In the genomic region with DNA sequence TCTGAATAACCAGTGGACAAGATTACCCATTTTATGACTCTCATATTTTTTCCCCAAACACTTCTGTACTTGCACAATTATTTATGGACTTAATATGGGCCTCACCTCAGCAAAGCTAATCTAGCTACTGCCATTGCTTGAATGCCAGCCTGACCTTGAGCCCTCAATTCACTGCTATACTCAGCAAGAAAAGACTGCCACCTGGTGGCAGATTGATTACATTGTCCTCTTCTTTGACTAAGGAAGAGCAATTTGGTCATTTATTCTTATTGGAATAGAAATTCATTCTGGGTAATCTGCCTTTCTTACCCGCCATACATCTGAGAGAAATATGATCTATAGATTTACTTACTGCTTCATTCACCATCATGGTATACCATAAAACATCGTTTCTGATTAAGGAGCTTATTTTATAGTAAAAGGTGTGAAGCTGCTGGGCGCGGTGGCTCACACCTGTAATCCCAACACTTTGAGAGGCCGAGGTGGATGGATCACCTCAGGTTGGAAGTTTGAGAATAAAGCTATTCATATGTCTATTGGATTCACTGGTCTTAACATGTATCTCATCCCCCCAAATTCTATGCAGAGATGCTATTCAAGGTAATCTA, we compare ENCODE assay signal across 8 cellular contexts. TPM values are rescaled to one million over a fixed set of nuclear protein-coding genes. Genes with fewer than 3 reads are reported as not detected.
DNase-seq lines count a peak whose midpoint lies in the region; ATAC-seq and TF ChIP-seq lines count a peak whose summit lies in the region.

No MANE protein-coding gene starts in this region.

- no peaks in the 10 kb centered on the region for H3K9me3 Mint-ChIP-seq in activated B cell treated with CpG ODN at 0.5 μM for 24 hours

- intact Hi-C loops in activated B cell treated with CpG ODN at 0.5 μM for 24 hours (cut with micrococcal nuclease): loop anchor here (1.0 to 5.0 kb wide), 5 partner anchors 13 to 135 kb away; no protein-coding TSS in a partner anchor
- intact Hi-C loops in colonic mucosa (cut with DNase I): loop anchor here (2.0 kb wide), 2 partner anchors 25 to 135 kb away; no protein-coding TSS in a partner anchor

- CTCF ChIA-PET in activated B cell treated with CpG ODN at 0.5 μM for 24 hours (lab: Charles Lee): interaction anchor here (0.7 to 3.8 kb wide), 43 partner anchors 9 to 245 kb away, joined by 3 to 251 read pairs (median 5); a partner anchor contains a TSS

- H3K4me1 ChIP-seq in colonic mucosa (no peaks in the 10 kb centered on the region), liver (ENCODE audit: control insufficient read depth in 4 of 4, insufficient read depth in 4 of 4, low read length in 3 of 4) (peaks cover 0 to 3% (median 0%) of the 10 kb centered on the region in 4 donors)

- POLR2A ChIA-PET in activated B cell treated with CpG ODN at 0.5 μM for 24 hours (lab: Charles Lee): interaction anchor here (0.7 to 3.8 kb wide), 13 partner anchors 13 to 135 kb away, joined by 3 to 94 read pairs (median 8); a partner anchor contains a TSS

- H3K9me3 ChIP-seq in colonic mucosa (no peaks in the 10 kb centered on the region), liver (ENCODE audit: control insufficient read depth in 4 of 4, low read length in 3 of 4) (no peaks in the 10 kb centered on the region)

- ATAC-seq in GM18519 (IDR thresholded peaks at IDR 0.05; ENCODE audit: low FRiP score, unreplicated experiment): peak; percentile 76
- ATAC-seq in HG03175 (IDR thresholded peaks at IDR 0.05; ENCODE audit: unreplicated experiment): peak; percentile 88
- ATAC-seq in activated B cell treated with CpG ODN at 0.5 μM for 24 hours (ENCODE audit: low read depth): peak; percentile 99

- peak overlapping the region; percentile 10 for H3K27ac Mint-ChIP-seq in activated B cell treated with CpG ODN at 0.5 μM for 24 hours

- peak overlapping the region in 1 of 2 donors; percentile 29 for H3K9ac ChIP-seq in colonic mucosa (ENCODE audit: low read depth in 2 of 2, low read length in 2 of 2)
- H3K9ac ChIP-seq in liver (ENCODE audit: low read depth in 1 of 2, low read length in 2 of 2): no peak overlapping the region

- TF ChIP-seq CTCF in AG09319 (IDR thresholded peaks at IDR 0.05; ENCODE audit: low read depth, low read length) (peak; percentile 64), activated B cell treated with CpG ODN at 0.5 μM for 24 hours (IDR thresholded peaks at IDR 0.05) (no peak), colonic mucosa (IDR thresholded peaks at IDR 0.05) (peak; percentile 86), liver (IDR thresholded peaks at IDR 0.05; ENCODE audit: low read depth, low read length, missing input control) (peak; percentile 90)

- H3K4me1 Mint-ChIP-seq in activated B cell treated with CpG ODN at 0.5 μM for 24 hours: peaks cover 38% of the 10 kb centered on the region

- H3K27ac ChIP-seq in colonic mucosa (no peak overlapping the region), liver (ENCODE audit: low read depth in 1 of 2, low read length in 2 of 2) (no peak overlapping the region)

- H3K36me3 ChIP-seq in colonic mucosa (no peaks in the 10 kb centered on the region), liver (ENCODE audit: control insufficient read depth in 4 of 4, insufficient read depth in 3 of 4, low read depth in 1 of 4, low read length in 3 of 4) (no peaks in the 10 kb centered on the region)

- H3K27me3 ChIP-seq in colonic mucosa (no peaks in the 10 kb centered on the region), liver (ENCODE audit: control insufficient read depth in 4 of 4, insufficient read depth in 4 of 4, low read length in 3 of 4) (no peaks in the 10 kb centered on the region)

- 61% methylated on average over 5 of the region's 5 CpGs for WGBS in liver

- H3K36me3 Mint-ChIP-seq in activated B cell treated with CpG ODN at 0.5 μM for 24 hours (ENCODE audit: low read depth): no peaks in the 10 kb centered on the region

- H3K4me3 ChIP-seq in colonic mucosa: no peak overlapping the region
- no peak overlapping the region for H3K4me3 ChIP-seq in liver (ENCODE audit: low read depth in 1 of 3, low read length in 3 of 3)

- TF ChIP-seq RAD21 in liver (IDR thresholded peaks at IDR 0.05): peak; percentile 99

- H3K4me3 Mint-ChIP-seq in activated B cell treated with CpG ODN at 0.5 μM for 24 hours: no peak overlapping the region

- H3K27me3 Mint-ChIP-seq in activated B cell treated with CpG ODN at 0.5 μM for 24 hours: no peaks in the 10 kb centered on the region

- peak; percentile 68 for DNase-seq in AG09319 (ENCODE audit: extremely low read depth, low read depth)
- DNase-seq in NCI-H2227 (lab: John Stamatoyannopoulos, UW; ENCODE audit: unreplicated experiment): peak; percentile 89
- no peak for DNase-seq in activated B cell treated with CpG ODN at 0.5 μM for 24 hours
- DNase-seq in colonic mucosa: peak; percentile 86
- DNase-seq in stimulated activated CD8-positive, alpha-beta memory T cell treated with anti-CD3 and anti-CD28 coated beads, Interleukin-12 subunit alpha, Interleukin-12 subunit beta, amount 100 ng/mL, for 24 hours (ENCODE audit: extremely low read depth): peak; percentile 41

TF ChIP-seq in liver, 16 proteins besides CTCF, POLR2A, EP300 and RAD21:
- TF ChIP-seq NR2F2 (IDR thresholded peaks at IDR 0.05): no peak
- no peak for TF ChIP-seq HNF4G (IDR thresholded peaks at IDR 0.05)
- TF ChIP-seq HNF4A (conservative IDR thresholded peaks at IDR 0.05): peak in 1 of 2 donors; percentile 47
- peak; percentile 23 for TF ChIP-seq FOXA2 (IDR thresholded peaks at IDR 0.05)
- peak; percentile 65 for TF ChIP-seq YY1 (IDR thresholded peaks at IDR 0.05)
- TF ChIP-seq, protein P1, sequence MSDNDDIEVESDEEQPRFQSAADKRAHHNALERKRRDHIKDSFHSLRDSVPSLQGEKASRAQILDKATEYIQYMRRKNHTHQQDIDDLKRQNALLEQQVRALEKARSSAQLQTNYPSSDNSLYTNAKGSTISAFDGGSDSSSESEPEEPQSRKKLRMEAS (IDR thresholded peaks at IDR 0.05): no peak
- TF ChIP-seq, protein P2, sequence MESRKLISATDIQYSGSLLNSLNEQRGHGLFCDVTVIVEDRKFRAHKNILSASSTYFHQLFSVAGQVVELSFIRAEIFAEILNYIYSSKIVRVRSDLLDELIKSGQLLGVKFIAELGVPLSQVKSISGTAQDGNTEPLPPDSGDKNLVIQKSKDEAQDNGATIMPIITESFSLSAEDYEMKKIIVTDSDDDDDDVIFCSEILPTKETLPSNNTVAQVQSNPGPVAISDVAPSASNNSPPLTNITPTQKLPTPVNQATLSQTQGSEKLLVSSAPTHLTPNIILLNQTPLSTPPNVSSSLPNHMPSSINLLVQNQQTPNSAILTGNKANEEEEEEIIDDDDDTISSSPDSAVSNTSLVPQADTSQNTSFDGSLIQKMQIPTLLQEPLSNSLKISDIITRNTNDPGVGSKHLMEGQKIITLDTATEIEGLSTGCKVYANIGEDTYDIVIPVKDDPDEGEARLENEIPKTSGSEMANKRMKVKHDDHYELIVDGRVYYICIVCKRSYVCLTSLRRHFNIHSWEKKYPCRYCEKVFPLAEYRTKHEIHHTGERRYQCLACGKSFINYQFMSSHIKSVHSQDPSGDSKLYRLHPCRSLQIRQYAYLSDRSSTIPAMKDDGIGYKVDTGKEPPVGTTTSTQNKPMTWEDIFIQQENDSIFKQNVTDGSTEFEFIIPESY (IDR thresholded peaks at IDR 0.05): no peak
- TF ChIP-seq, protein P3, sequence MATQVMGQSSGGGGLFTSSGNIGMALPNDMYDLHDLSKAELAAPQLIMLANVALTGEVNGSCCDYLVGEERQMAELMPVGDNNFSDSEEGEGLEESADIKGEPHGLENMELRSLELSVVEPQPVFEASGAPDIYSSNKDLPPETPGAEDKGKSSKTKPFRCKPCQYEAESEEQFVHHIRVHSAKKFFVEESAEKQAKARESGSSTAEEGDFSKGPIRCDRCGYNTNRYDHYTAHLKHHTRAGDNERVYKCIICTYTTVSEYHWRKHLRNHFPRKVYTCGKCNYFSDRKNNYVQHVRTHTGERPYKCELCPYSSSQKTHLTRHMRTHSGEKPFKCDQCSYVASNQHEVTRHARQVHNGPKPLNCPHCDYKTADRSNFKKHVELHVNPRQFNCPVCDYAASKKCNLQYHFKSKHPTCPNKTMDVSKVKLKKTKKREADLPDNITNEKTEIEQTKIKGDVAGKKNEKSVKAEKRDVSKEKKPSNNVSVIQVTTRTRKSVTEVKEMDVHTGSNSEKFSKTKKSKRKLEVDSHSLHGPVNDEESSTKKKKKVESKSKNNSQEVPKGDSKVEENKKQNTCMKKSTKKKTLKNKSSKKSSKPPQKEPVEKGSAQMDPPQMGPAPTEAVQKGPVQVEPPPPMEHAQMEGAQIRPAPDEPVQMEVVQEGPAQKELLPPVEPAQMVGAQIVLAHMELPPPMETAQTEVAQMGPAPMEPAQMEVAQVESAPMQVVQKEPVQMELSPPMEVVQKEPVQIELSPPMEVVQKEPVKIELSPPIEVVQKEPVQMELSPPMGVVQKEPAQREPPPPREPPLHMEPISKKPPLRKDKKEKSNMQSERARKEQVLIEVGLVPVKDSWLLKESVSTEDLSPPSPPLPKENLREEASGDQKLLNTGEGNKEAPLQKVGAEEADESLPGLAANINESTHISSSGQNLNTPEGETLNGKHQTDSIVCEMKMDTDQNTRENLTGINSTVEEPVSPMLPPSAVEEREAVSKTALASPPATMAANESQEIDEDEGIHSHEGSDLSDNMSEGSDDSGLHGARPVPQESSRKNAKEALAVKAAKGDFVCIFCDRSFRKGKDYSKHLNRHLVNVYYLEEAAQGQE (IDR thresholded peaks at IDR 0.05): no peak

RNA-seq across cellular contexts. Expression of a gene that starts 32.9 kb away (rescaled TPM):
- total RNA-seq in activated B cell treated with CpG ODN at 0.5 μM for 24 hours (16.0 and 16.7 TPM in 2 replicates), colonic mucosa (10 to 100 TPM; 14.3 to 14.4 TPM), liver (10 to 100 TPM in 1 of 2 donors, 1 to 10 TPM in 1; 7.9 to 11.6 TPM)
- polyA plus RNA-seq in liver: 10 to 100 TPM in 1 of 2 donors, 1 to 10 TPM in 1; 9.9 to 10.4 TPM
